15 cellular contexts compared by ENCODE assay signal in the genomic region with DNA sequence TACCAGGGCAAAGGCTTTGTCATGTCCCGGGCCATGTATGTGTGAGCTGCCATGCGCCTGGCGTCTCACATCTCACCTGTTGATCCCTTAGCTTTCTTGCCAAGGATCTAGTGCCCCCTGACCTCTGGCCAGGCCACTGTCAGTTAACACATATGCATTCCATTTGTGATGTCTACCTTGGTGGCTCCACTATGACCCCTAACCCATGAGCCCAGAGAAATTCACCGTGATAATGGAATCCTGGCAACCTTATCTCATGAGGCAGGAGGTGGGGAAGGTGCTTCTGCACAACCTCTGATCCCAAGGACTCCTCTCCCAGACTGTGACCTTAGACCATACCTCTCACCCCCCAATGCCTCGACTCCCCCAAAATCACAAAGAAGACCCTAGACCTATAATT. TPM values are rescaled to one million over a fixed set of nuclear protein-coding genes. Genes with fewer than 3 reads are reported as not detected.
"Had no signal": no experiment of that assay in that cellular context is flagged by ENCODE, and none has a peak within 500 bp of the region (broad histone marks: within the 10 kb centered on the region; RNA-seq: fewer than 3 reads in every experiment).

No MANE protein-coding gene starts in this region.

RNA-seq across cellular contexts. Expression of gene APOE, which starts 17.3 kb away (rescaled TPM):
- total RNA-seq: activated B cell treated with CpG ODN at 0.5 μM for 24 hours had no signal

RNA-seq across cellular contexts. Expression of gene APOC1, which starts 26.1 kb away (rescaled TPM):
- total RNA-seq: activated CD8-positive, alpha-beta T cell treated with anti-CD3 and anti-CD28 coated beads, Interleukin-2, amount 10 ng/mL, durations not matched to agents 7 days and 5 days had no signal

RNA-seq across cellular contexts. Expression of gene APOC4, which starts 53.7 kb away (rescaled TPM):
- total RNA-seq: activated B cell treated with CpG ODN at 0.5 μM for 24 hours; activated CD4-positive, alpha-beta memory T cell treated with anti-CD3 and anti-CD28 coated beads for 36 hours; activated CD4-positive, alpha-beta T cell treated with anti-CD3 and anti-CD28 coated beads, Interleukin-2, amount 10 ng/mL, durations not matched to agents 24 days and 14 days; activated CD8-positive, alpha-beta memory T cell treated with anti-CD3 and anti-CD28 coated beads for 36 hours; activated CD8-positive, alpha-beta memory T cell treated with anti-CD3 and anti-CD28 coated beads, Interleukin-2, amount 10 ng/mL, durations not matched to agents 7 days and 5 days; activated CD8-positive, alpha-beta T cell treated with anti-CD3 and anti-CD28 coated beads, Interleukin-2, amount 10 ng/mL, durations not matched to agents 7 days and 5 days; aorta; body of pancreas; cardiac muscle cell; endodermal cell; esophagus muscularis mucosa; foreskin keratinocyte; gastrocnemius medialis; heart left ventricle; T-helper 1 cell treated with Interleukin-12 subunit alpha and Interleukin-12 subunit beta and Interleukin-4 antibody, amounts not matched to agents 30 ng/mL and 1 ng/mL, for 36 hours had no signal
- polyA plus RNA-seq: aorta, cardiac muscle cell, foreskin keratinocyte, heart left ventricle had no signal
